ENCODE assay signal across 1 cellular context in the genomic region with DNA sequence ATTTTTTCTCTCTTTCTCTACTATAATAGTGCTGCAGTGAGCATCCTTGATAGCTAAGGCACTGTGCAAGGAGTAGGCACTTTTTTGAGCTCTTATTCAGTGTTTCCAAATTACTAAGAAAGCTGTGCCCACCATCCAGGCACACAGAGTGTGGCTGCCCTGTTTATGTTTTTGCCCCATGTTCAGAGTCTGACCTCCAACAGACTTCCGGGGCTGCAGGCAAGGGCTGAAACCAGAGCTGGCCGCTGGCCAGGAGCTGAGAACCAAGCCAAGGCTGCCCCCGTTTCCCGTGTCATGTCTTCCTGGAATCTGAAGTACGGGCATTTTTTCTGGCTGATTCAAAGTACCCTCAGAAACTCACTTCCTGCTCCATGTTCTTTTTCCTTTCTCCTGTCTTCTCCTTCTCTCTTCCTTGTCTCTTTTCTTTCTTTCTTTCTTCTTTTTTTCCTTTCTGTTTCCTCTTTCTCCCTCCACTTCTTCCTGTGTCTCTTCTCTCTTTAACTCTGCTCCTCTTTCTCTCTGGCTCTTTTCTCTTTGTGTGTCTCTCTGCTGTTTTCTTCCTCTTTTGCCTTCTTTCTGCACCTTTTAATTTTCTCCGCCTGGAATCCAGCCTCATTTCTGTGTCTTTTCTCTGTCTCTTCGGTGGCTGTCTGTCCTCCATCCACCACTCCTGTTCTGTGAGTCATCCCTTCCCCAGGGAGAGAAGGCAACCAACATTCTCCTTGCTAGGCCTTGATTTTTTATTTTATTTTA.
TF ChIP-seq lines count a peak whose summit lies in the region.

No MANE protein-coding gene starts in this region.

TF ChIP-seq in HEK293, 187 proteins besides CTCF, POLR2A, EP300 and RAD21 (continued from another document and continues in another):
- TF ChIP-seq KLF7 (tag by site-specific recombination; IDR thresholded peaks at IDR 0.05; ENCODE audit: borderline replicate concordance) (no peak), ZBTB17 (tag by site-specific recombination; IDR thresholded peaks at IDR 0.05) (peak; percentile 78), ZNF610 (tag by site-specific recombination; IDR thresholded peaks at IDR 0.05; ENCODE audit: borderline replicate concordance) (no peak), ZNF529 (tag by site-specific recombination; IDR thresholded peaks at IDR 0.05; ENCODE audit: insufficient replicate concordance) (no peak), MYNN (tag by site-specific recombination; IDR thresholded peaks at IDR 0.05; ENCODE audit: borderline replicate concordance) (no peak), ZSCAN23 (tag by site-specific recombination; IDR thresholded peaks at IDR 0.05) (no peak), ZNF324 (tag by site-specific recombination; IDR thresholded peaks at IDR 0.05) (peak; percentile 49), ZNF624 (tag by site-specific recombination; IDR thresholded peaks at IDR 0.05) (no peak), YY2 (tag by site-specific recombination; IDR thresholded peaks at IDR 0.05) (no peak), ZNF423 (tag by site-specific recombination; IDR thresholded peaks at IDR 0.05) (no peak), ZBTB20 (tag by site-specific recombination; IDR thresholded peaks at IDR 0.05) (peak; percentile 45), ZNF629 (tag by site-specific recombination; IDR thresholded peaks at IDR 0.05) (no peak), RBAK (tag by site-specific recombination; IDR thresholded peaks at IDR 0.05) (no peak), ZNF16 (tag by site-specific recombination; IDR thresholded peaks at IDR 0.05; ENCODE audit: low read depth) (no peak), ZNF510 (tag by site-specific recombination; IDR thresholded peaks at IDR 0.05; ENCODE audit: insufficient replicate concordance) (no peak), SP7 (tag by site-specific recombination; IDR thresholded peaks at IDR 0.05) (no peak), ZNF138 (tag by site-specific recombination; IDR thresholded peaks at IDR 0.05; ENCODE audit: borderline replicate concordance) (no peak), ZNF169 (tag by site-specific recombination; IDR thresholded peaks at IDR 0.05) (no peak), ZNF776 (tag by site-specific recombination; IDR thresholded peaks at IDR 0.05; ENCODE audit: borderline replicate concordance) (no peak), PRDM1 (tag by site-specific recombination; IDR thresholded peaks at IDR 0.05) (peak; percentile 93), ZNF549 (tag by site-specific recombination; IDR thresholded peaks at IDR 0.05) (no peak), ZNF660 (tag by site-specific recombination; IDR thresholded peaks at IDR 0.05) (no peak), ZNF114 (tag by site-specific recombination; IDR thresholded peaks at IDR 0.05) (no peak), SP3 (tag by site-specific recombination; IDR thresholded peaks at IDR 0.05) (no peak), ZNF777 (tag by site-specific recombination; IDR thresholded peaks at IDR 0.05; ENCODE audit: borderline replicate concordance) (no peak), ZNF2 (tag by site-specific recombination; IDR thresholded peaks at IDR 0.05) (peak; percentile 32; the same call in 1 of the 2 replicates), MZF1 (tag by site-specific recombination; IDR thresholded peaks at IDR 0.05; ENCODE audit: borderline replicate concordance) (no peak), SETDB1 (IDR thresholded peaks at IDR 0.05; ENCODE audit: insufficient read length, low read length) (no peak), ZNF768 (tag by site-specific recombination; IDR thresholded peaks at IDR 0.05) (no peak)
- TF ChIP-seq, protein P1, sequence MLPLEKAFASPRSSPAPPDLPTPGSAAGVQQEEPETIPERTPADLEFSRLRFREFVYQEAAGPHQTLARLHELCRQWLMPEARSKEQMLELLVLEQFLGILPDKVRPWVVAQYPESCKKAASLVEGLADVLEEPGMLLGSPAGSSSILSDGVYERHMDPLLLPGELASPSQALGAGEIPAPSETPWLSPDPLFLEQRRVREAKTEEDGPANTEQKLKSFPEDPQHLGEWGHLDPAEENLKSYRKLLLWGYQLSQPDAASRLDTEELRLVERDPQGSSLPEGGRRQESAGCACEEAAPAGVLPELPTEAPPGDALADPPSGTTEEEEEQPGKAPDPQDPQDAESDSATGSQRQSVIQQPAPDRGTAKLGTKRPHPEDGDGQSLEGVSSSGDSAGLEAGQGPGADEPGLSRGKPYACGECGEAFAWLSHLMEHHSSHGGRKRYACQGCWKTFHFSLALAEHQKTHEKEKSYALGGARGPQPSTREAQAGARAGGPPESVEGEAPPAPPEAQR (tag by site-specific recombination; IDR thresholded peaks at IDR 0.05) = no peak
- TF ChIP-seq, protein P2, sequence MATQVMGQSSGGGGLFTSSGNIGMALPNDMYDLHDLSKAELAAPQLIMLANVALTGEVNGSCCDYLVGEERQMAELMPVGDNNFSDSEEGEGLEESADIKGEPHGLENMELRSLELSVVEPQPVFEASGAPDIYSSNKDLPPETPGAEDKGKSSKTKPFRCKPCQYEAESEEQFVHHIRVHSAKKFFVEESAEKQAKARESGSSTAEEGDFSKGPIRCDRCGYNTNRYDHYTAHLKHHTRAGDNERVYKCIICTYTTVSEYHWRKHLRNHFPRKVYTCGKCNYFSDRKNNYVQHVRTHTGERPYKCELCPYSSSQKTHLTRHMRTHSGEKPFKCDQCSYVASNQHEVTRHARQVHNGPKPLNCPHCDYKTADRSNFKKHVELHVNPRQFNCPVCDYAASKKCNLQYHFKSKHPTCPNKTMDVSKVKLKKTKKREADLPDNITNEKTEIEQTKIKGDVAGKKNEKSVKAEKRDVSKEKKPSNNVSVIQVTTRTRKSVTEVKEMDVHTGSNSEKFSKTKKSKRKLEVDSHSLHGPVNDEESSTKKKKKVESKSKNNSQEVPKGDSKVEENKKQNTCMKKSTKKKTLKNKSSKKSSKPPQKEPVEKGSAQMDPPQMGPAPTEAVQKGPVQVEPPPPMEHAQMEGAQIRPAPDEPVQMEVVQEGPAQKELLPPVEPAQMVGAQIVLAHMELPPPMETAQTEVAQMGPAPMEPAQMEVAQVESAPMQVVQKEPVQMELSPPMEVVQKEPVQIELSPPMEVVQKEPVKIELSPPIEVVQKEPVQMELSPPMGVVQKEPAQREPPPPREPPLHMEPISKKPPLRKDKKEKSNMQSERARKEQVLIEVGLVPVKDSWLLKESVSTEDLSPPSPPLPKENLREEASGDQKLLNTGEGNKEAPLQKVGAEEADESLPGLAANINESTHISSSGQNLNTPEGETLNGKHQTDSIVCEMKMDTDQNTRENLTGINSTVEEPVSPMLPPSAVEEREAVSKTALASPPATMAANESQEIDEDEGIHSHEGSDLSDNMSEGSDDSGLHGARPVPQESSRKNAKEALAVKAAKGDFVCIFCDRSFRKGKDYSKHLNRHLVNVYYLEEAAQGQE (tag by site-specific recombination; IDR thresholded peaks at IDR 0.05) = no peak
- TF ChIP-seq, protein P3, sequence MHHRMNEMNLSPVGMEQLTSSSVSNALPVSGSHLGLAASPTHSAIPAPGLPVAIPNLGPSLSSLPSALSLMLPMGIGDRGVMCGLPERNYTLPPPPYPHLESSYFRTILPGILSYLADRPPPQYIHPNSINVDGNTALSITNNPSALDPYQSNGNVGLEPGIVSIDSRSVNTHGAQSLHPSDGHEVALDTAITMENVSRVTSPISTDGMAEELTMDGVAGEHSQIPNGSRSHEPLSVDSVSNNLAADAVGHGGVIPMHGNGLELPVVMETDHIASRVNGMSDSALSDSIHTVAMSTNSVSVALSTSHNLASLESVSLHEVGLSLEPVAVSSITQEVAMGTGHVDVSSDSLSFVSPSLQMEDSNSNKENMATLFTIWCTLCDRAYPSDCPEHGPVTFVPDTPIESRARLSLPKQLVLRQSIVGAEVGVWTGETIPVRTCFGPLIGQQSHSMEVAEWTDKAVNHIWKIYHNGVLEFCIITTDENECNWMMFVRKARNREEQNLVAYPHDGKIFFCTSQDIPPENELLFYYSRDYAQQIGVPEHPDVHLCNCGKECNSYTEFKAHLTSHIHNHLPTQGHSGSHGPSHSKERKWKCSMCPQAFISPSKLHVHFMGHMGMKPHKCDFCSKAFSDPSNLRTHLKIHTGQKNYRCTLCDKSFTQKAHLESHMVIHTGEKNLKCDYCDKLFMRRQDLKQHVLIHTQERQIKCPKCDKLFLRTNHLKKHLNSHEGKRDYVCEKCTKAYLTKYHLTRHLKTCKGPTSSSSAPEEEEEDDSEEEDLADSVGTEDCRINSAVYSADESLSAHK (tag by site-specific recombination; IDR thresholded peaks at IDR 0.05) = no peak
- TF ChIP-seq, protein P4, sequence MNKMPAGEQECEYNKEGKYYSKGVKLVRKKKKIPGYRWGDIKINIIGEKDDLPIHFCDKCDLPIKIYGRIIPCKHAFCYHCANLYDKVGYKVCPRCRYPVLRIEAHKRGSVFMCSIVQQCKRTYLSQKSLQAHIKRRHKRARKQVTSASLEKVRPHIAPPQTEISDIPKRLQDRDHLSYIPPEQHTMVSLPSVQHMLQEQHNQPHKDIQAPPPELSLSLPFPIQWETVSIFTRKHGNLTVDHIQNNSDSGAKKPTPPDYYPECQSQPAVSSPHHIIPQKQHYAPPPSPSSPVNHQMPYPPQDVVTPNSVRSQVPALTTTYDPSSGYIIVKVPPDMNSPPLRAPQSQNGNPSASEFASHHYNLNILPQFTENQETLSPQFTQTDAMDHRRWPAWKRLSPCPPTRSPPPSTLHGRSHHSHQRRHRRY (tag by site-specific recombination; IDR thresholded peaks at IDR 0.05) = no peak
- TF ChIP-seq, protein P5, sequence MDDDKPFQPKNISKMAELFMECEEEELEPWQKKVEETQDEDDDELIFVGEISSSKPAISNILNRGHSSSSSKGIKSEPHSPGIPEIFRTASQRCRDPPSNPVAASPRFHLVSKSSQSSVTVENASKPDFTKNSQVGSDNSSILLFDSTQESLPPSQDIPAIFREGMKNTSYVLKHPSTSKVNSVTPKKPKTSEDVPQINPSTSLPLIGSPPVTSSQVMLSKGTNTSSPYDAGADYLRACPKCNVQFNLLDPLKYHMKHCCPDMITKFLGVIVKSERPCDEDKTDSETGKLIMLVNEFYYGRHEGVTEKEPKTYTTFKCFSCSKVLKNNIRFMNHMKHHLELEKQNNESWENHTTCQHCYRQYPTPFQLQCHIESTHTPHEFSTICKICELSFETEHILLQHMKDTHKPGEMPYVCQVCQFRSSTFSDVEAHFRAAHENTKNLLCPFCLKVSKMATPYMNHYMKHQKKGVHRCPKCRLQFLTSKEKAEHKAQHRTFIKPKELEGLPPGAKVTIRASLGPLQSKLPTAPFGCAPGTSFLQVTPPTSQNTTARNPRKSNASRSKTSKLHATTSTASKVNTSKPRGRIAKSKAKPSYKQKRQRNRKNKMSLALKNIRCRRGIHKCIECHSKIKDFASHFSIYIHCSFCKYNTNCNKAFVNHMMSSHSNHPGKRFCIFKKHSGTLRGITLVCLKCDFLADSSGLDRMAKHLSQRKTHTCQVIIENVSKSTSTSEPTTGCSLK (tag by site-specific recombination; IDR thresholded peaks at IDR 0.05) = no peak
- TF ChIP-seq, protein P6, sequence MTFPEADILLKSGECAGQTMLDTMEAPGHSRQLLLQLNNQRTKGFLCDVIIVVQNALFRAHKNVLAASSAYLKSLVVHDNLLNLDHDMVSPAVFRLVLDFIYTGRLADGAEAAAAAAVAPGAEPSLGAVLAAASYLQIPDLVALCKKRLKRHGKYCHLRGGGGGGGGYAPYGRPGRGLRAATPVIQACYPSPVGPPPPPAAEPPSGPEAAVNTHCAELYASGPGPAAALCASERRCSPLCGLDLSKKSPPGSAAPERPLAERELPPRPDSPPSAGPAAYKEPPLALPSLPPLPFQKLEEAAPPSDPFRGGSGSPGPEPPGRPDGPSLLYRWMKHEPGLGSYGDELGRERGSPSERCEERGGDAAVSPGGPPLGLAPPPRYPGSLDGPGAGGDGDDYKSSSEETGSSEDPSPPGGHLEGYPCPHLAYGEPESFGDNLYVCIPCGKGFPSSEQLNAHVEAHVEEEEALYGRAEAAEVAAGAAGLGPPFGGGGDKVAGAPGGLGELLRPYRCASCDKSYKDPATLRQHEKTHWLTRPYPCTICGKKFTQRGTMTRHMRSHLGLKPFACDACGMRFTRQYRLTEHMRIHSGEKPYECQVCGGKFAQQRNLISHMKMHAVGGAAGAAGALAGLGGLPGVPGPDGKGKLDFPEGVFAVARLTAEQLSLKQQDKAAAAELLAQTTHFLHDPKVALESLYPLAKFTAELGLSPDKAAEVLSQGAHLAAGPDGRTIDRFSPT (tag by site-specific recombination; IDR thresholded peaks at IDR 0.05) = no peak
- TF ChIP-seq, protein P7, sequence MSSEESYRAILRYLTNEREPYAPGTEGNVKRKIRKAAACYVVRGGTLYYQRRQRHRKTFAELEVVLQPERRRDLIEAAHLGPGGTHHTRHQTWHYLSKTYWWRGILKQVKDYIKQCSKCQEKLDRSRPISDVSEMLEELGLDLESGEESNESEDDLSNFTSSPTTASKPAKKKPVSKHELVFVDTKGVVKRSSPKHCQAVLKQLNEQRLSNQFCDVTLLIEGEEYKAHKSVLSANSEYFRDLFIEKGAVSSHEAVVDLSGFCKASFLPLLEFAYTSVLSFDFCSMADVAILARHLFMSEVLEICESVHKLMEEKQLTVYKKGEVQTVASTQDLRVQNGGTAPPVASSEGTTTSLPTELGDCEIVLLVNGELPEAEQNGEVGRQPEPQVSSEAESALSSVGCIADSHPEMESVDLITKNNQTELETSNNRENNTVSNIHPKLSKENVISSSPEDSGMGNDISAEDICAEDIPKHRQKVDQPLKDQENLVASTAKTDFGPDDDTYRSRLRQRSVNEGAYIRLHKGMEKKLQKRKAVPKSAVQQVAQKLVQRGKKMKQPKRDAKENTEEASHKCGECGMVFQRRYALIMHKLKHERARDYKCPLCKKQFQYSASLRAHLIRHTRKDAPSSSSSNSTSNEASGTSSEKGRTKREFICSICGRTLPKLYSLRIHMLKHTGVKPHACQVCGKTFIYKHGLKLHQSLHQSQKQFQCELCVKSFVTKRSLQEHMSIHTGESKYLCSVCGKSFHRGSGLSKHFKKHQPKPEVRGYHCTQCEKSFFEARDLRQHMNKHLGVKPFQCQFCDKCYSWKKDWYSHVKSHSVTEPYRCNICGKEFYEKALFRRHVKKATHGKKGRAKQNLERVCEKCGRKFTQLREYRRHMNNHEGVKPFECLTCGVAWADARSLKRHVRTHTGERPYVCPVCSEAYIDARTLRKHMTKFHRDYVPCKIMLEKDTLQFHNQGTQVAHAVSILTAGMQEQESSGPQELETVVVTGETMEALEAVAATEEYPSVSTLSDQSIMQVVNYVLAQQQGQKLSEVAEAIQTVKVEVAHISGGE (tag by site-specific recombination; conservative IDR thresholded peaks at IDR 0.05; ENCODE audit: low read depth) = no peak
- TF ChIP-seq, protein P8, sequence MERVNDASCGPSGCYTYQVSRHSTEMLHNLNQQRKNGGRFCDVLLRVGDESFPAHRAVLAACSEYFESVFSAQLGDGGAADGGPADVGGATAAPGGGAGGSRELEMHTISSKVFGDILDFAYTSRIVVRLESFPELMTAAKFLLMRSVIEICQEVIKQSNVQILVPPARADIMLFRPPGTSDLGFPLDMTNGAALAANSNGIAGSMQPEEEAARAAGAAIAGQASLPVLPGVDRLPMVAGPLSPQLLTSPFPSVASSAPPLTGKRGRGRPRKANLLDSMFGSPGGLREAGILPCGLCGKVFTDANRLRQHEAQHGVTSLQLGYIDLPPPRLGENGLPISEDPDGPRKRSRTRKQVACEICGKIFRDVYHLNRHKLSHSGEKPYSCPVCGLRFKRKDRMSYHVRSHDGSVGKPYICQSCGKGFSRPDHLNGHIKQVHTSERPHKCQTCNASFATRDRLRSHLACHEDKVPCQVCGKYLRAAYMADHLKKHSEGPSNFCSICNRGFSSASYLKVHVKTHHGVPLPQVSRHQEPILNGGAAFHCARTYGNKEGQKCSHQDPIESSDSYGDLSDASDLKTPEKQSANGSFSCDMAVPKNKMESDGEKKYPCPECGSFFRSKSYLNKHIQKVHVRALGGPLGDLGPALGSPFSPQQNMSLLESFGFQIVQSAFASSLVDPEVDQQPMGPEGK (tag by site-specific recombination; IDR thresholded peaks at IDR 0.05) = peak; percentile 48
